ENCODE assay signal across 1 cellular context in genomic region chr17:60674637-60675036, GRCh38.
A peak's percentile ranks its signal among the peaks of the same experiment; 100 is the strongest.
TF ChIP-seq lines count a peak whose summit lies in the region.

No MANE protein-coding gene starts in this region.

TF ChIP-seq in K562, 482 proteins besides CTCF, POLR2A, EP300 and RAD21:
- peak; percentile 36 for TF ChIP-seq RBM25 (IDR thresholded peaks at IDR 0.05; ENCODE audit: low read depth, low read length, severe bottlenecking)
- peak; percentile 49; the same call in 1 of the 2 replicates for TF ChIP-seq C11orf30 (IDR thresholded peaks at IDR 0.05; ENCODE audit: low read depth)
- peak; percentile 30; the same call in 1 of the 2 replicates for TF ChIP-seq CC2D1A (IDR thresholded peaks at IDR 0.05)
- TF ChIP-seq ASH1L (IDR thresholded peaks at IDR 0.05; ENCODE audit: borderline replicate concordance, low read depth, partially characterized antibody): peak; percentile 72
- 0 out of 2 replicates have a peak, but pooled peaks have one; percentile 25 for TF ChIP-seq CHAMP1 (IDR thresholded peaks at IDR 0.05)
- peak; percentile 18; the same call in 1 of the 2 replicates for TF ChIP-seq MAFG (tag; conservative IDR thresholded peaks at IDR 0.05)
- TF ChIP-seq NFYB (IDR thresholded peaks at IDR 0.05; ENCODE audit: extremely low read depth, insufficient read length): peak; percentile 39
- TF ChIP-seq MBD2 (IDR thresholded peaks at IDR 0.05; ENCODE audit: borderline replicate concordance, low read depth): peak; percentile 26; the same call in 1 of the 2 replicates
- peak; percentile 73 for TF ChIP-seq ZNF316 (IDR thresholded peaks at IDR 0.05)
